In genomic region chr1:78607334-78607927, GRCh38 we compare ENCODE assay signal across 9 cellular contexts. TPM values are rescaled to one million over a fixed set of nuclear protein-coding genes. Genes with fewer than 3 reads are reported as not detected.
DNase-seq lines count a peak whose midpoint lies in the region; ATAC-seq, FAIRE-seq and TF ChIP-seq lines count a peak whose summit lies in the region.
"Had no signal": no experiment of that assay in that cellular context is flagged by ENCODE, and none has a peak within 500 bp of the region (broad histone marks: within the 10 kb centered on the region; RNA-seq: fewer than 3 reads in every experiment).

No MANE protein-coding gene starts in this region.

- H3K4me3 ChIP-seq in left ventricle myocardium inferior, result no peak overlapping the region
- no peak overlapping the region for H3K4me3 ChIP-seq in right cardiac atrium (ENCODE audit: low read length)
- no peak overlapping the region for H3K4me3 ChIP-seq in foreskin fibroblast (ENCODE audit: low read depth in 1 of 2, low read length in 2 of 2)
- H3K4me3 ChIP-seq in upper lobe of right lung, result no peak overlapping the region

- DNase-seq in left ventricle myocardium inferior (no peak), right cardiac atrium (no peak), RCC 7860 (ENCODE audit: low spot score) (peak; percentile 36), foreskin fibroblast (peak in 1 of 2 donors; percentile 61), upper lobe of right lung (no peak), NCI-H2227 (lab: John Stamatoyannopoulos, UW; ENCODE audit: unreplicated experiment) (no peak)
- no peak for DNase-seq in activated CD4-positive, alpha-beta T cell treated with anti-CD3 and anti-CD28 coated beads for 1 hour
- DNase-seq: activated naive CD8-positive, alpha-beta T cell treated with anti-CD3 and anti-CD28 coated beads, Interleukin-2, amount 10 ng/mL, durations not matched to agents 7 days and 5 days had no signal

- no peaks in the 10 kb centered on the region for H3K9me3 ChIP-seq in left ventricle myocardium inferior (replicated peaks)
- H3K9me3 ChIP-seq in right cardiac atrium (ENCODE audit: control insufficient read depth, low read length), result no peaks in the 10 kb centered on the region
- no peaks in the 10 kb centered on the region for H3K9me3 ChIP-seq in upper lobe of right lung

- ATAC-seq in right cardiac atrium (no peak), upper lobe of right lung (no peak), HG03045 (IDR thresholded peaks at IDR 0.05; ENCODE audit: unreplicated experiment) (no peak)

- peak; percentile 77 for FAIRE-seq in RCC 7860 (lab: Jason Lieb, UNC)

- TF ChIP-seq CTCF in left ventricle myocardium inferior (IDR thresholded peaks at IDR 0.05; ENCODE audit: borderline replicate concordance) (peak; percentile 60), foreskin fibroblast (IDR thresholded peaks at IDR 0.05; ENCODE audit: low read depth, low read length) (peak; percentile 22), upper lobe of right lung (IDR thresholded peaks at IDR 0.05) (peak; percentile 62)

- intact Hi-C loops in left ventricle myocardium inferior (cut with micrococcal nuclease) (loop anchor here (5.0 kb wide), 1 partner anchor 470 kb away; no protein-coding TSS in a partner anchor), right cardiac atrium (cut with DNase I) (loop anchor here (5.0 to 10.0 kb wide), 2 partner anchors 460 to 463 kb away; no protein-coding TSS in a partner anchor), upper lobe of right lung (cut with DNase I) (no loop called here)

- 82% methylated on average over 5 of the region's 5 CpGs for WGBS in right cardiac atrium

- H3K36me3 ChIP-seq in left ventricle myocardium inferior, result no peaks in the 10 kb centered on the region
- no peaks in the 10 kb centered on the region for H3K36me3 ChIP-seq in upper lobe of right lung

- H3K4me1 ChIP-seq in left ventricle myocardium inferior (no peaks in the 10 kb centered on the region), right cardiac atrium (ENCODE audit: control insufficient read depth, insufficient read depth, low read length) (no peaks in the 10 kb centered on the region), upper lobe of right lung (no peaks in the 10 kb centered on the region)

- H3K27me3 ChIP-seq in left ventricle myocardium inferior (ENCODE audit: low read depth) (peaks cover 9% of the 10 kb centered on the region), right cardiac atrium (ENCODE audit: control insufficient read depth, insufficient read depth) (no peaks in the 10 kb centered on the region), upper lobe of right lung (no peaks in the 10 kb centered on the region)

- H3K27ac ChIP-seq in left ventricle myocardium inferior (replicated peaks) (no peak overlapping the region), right cardiac atrium (ENCODE audit: low read length) (no peak overlapping the region), upper lobe of right lung (no peak overlapping the region)

RNA-seq across cellular contexts. Expression of gene IFI44L, which starts 12.8 kb away (rescaled TPM):
- total RNA-seq in left ventricle myocardium inferior, result 5.4 TPM
- 10 to 100 TPM in 2 of 4 donors, 1 to 10 TPM in 2; 5.5 to 28.9 (median 10.9) TPM for total RNA-seq in right cardiac atrium
- 4.7 TPM for polyA plus RNA-seq in right cardiac atrium
- total RNA-seq in upper lobe of right lung, result 30.0 TPM

RNA-seq across cellular contexts. Expression of gene IFI44, which starts 42.2 kb away (rescaled TPM):
- total RNA-seq in left ventricle myocardium inferior (6.6 TPM), right cardiac atrium (10 to 100 TPM; 12.8 to 32.4 (median 17.9) TPM), upper lobe of right lung (63.2 TPM)
- polyA plus RNA-seq in right cardiac atrium, result 13.7 TPM
